1 cellular context compared by ENCODE assay signal in genomic region chr7:100719523-100720319, GRCh38.
TF ChIP-seq lines count a peak whose summit lies in the region.

No MANE protein-coding gene starts in this region.

TF ChIP-seq in HepG2, 621 proteins besides CTCF, POLR2A, EP300 and RAD21 (continued from another document and continues in another):
- TF ChIP-seq ZGPAT (CRISPR knock-in tag; IDR thresholded peaks at IDR 0.05): peak; percentile 38; the same call in 1 of the 2 replicates
- TF ChIP-seq, protein P1, sequence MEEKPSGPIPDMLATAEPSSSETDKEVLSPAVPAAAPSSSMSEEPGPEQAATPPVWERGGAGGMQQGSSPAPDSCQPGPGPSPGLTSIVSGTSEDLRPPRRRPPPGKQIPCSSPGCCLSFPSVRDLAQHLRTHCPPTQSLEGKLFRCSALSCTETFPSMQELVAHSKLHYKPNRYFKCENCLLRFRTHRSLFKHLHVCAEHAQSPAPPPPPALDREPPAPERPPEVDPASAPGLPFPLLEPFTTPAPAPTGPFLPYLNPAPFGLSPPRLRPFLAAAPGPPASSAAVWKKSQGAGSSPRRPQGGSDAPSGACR (CRISPR knock-in tag; IDR thresholded peaks at IDR 0.05): 0 out of 2 replicates have a peak, but pooled peaks have one; percentile 26
- TF ChIP-seq RBAK (CRISPR knock-in tag; IDR thresholded peaks at IDR 0.05): no peak
- TF ChIP-seq GZF1 (CRISPR knock-in tag; IDR thresholded peaks at IDR 0.05): no peak
- peak; percentile 80 for TF ChIP-seq KDM1A (CRISPR knock-in tag; IDR thresholded peaks at IDR 0.05)
- TF ChIP-seq HDAC1 (CRISPR knock-in tag; IDR thresholded peaks at IDR 0.05): peak; percentile 84
- peak; percentile 58; the same call in 1 of the 2 replicates for TF ChIP-seq FOXJ3 (CRISPR knock-in tag; IDR thresholded peaks at IDR 0.05; ENCODE audit: borderline replicate concordance)
- no peak for TF ChIP-seq GTF3A (CRISPR knock-in tag; conservative IDR thresholded peaks at IDR 0.05)
- TF ChIP-seq AKNA (CRISPR knock-in tag; IDR thresholded peaks at IDR 0.05; ENCODE audit: borderline replicate concordance): no peak
- peak; percentile 44; the same call in 1 of the 2 replicates for TF ChIP-seq NAIF1 (CRISPR knock-in tag; IDR thresholded peaks at IDR 0.05; ENCODE audit: borderline replicate concordance)
- TF ChIP-seq PHF5A (CRISPR knock-in tag; IDR thresholded peaks at IDR 0.05; ENCODE audit: low read depth, unreplicated experiment): no peak
- TF ChIP-seq SP2 (CRISPR knock-in tag; IDR thresholded peaks at IDR 0.05): no peak
- TF ChIP-seq CREM (IDR thresholded peaks at IDR 0.05): peak; percentile 46; the same call in 1 of the 2 replicates
- no peak for TF ChIP-seq CREM (CRISPR knock-in tag; IDR thresholded peaks at IDR 0.05)
- TF ChIP-seq, protein P2, sequence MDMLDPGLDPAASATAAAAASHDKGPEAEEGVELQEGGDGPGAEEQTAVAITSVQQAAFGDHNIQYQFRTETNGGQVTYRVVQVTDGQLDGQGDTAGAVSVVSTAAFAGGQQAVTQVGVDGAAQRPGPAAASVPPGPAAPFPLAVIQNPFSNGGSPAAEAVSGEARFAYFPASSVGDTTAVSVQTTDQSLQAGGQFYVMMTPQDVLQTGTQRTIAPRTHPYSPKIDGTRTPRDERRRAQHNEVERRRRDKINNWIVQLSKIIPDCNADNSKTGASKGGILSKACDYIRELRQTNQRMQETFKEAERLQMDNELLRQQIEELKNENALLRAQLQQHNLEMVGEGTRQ (IDR thresholded peaks at IDR 0.05; ENCODE audit: low read depth, low read length): no peak
- TF ChIP-seq, protein P2 (CRISPR knock-in tag; IDR thresholded peaks at IDR 0.05; ENCODE audit: borderline replicate concordance): no peak
- TF ChIP-seq HMG20A (CRISPR knock-in tag; IDR thresholded peaks at IDR 0.05; ENCODE audit: borderline replicate concordance): peak; percentile 17; the same call in 1 of the 2 replicates
- TF ChIP-seq SP5 (CRISPR knock-in tag; IDR thresholded peaks at IDR 0.05; ENCODE audit: borderline replicate concordance, low read depth): 0 out of 2 replicates have a peak, but pooled peaks have one; percentile 20
- no peak for TF ChIP-seq ZBTB44 (CRISPR knock-in tag; IDR thresholded peaks at IDR 0.05)
- TF ChIP-seq ZNF740 (CRISPR knock-in tag; IDR thresholded peaks at IDR 0.05): 0 out of 2 replicates have a peak, but pooled peaks have one; percentile 46
- no peak for TF ChIP-seq ATF1 (CRISPR knock-in tag; IDR thresholded peaks at IDR 0.05)
- TF ChIP-seq PAF1 (CRISPR knock-in tag; IDR thresholded peaks at IDR 0.05): no peak
- peak; percentile 64 for TF ChIP-seq HOXA3 (CRISPR knock-in tag; IDR thresholded peaks at IDR 0.05)
- TF ChIP-seq BCL6 (CRISPR knock-in tag; IDR thresholded peaks at IDR 0.05): peak; percentile 63; the same call in 1 of the 2 replicates
- 0 out of 2 replicates have a peak, but pooled peaks have one; percentile 40 for TF ChIP-seq ZBTB7A (CRISPR knock-in tag; IDR thresholded peaks at IDR 0.05)
- TF ChIP-seq PHF21A (CRISPR knock-in tag; IDR thresholded peaks at IDR 0.05): 0 out of 2 replicates have a peak, but pooled peaks have one; percentile 72
- TF ChIP-seq ESRRA (CRISPR knock-in tag; IDR thresholded peaks at IDR 0.05; ENCODE audit: low read depth): peak; percentile 89; the same call in 1 of the 2 replicates
- TF ChIP-seq ZNF816 (CRISPR knock-in tag; IDR thresholded peaks at IDR 0.05; ENCODE audit: borderline replicate concordance): no peak
- TF ChIP-seq, protein P3, sequence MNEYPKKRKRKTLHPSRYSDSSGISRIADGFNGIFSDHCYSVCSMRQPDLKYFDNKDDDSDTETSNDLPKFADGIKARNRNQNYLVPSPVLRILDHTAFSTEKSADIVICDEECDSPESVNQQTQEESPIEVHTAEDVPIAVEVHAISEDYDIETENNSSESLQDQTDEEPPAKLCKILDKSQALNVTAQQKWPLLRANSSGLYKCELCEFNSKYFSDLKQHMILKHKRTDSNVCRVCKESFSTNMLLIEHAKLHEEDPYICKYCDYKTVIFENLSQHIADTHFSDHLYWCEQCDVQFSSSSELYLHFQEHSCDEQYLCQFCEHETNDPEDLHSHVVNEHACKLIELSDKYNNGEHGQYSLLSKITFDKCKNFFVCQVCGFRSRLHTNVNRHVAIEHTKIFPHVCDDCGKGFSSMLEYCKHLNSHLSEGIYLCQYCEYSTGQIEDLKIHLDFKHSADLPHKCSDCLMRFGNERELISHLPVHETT (CRISPR knock-in tag; conservative IDR thresholded peaks at IDR 0.05): 0 out of 2 replicates have a peak, but pooled peaks have one; percentile 47
- TF ChIP-seq, protein P4, sequence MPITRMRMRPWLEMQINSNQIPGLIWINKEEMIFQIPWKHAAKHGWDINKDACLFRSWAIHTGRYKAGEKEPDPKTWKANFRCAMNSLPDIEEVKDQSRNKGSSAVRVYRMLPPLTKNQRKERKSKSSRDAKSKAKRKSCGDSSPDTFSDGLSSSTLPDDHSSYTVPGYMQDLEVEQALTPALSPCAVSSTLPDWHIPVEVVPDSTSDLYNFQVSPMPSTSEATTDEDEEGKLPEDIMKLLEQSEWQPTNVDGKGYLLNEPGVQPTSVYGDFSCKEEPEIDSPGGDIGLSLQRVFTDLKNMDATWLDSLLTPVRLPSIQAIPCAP (CRISPR knock-in tag; IDR thresholded peaks at IDR 0.05; ENCODE audit: low read depth): no peak
- TF ChIP-seq FOXP1 (IDR thresholded peaks at IDR 0.05): no peak
- peak; percentile 77 for TF ChIP-seq FOXP1 (CRISPR knock-in tag; IDR thresholded peaks at IDR 0.05)
- TF ChIP-seq KDM6A (CRISPR knock-in tag; IDR thresholded peaks at IDR 0.05; ENCODE audit: low read depth): peak; percentile 78
- no peak for TF ChIP-seq SP1 (IDR thresholded peaks at IDR 0.05)
- no peak for TF ChIP-seq SP1 (CRISPR knock-in tag; IDR thresholded peaks at IDR 0.05)
- no peak for TF ChIP-seq HES4 (CRISPR knock-in tag; IDR thresholded peaks at IDR 0.05; ENCODE audit: borderline replicate concordance)
- no peak for TF ChIP-seq ZNF510 (CRISPR knock-in tag; IDR thresholded peaks at IDR 0.05; ENCODE audit: low read depth)
- TF ChIP-seq HNF4A (CRISPR knock-in tag; IDR thresholded peaks at IDR 0.05): peak; percentile 90
- TF ChIP-seq SOX6 (IDR thresholded peaks at IDR 0.05): no peak
- TF ChIP-seq SOX6 (CRISPR knock-in tag; IDR thresholded peaks at IDR 0.05): peak; percentile 80
- no peak for TF ChIP-seq MIER3 (CRISPR knock-in tag; IDR thresholded peaks at IDR 0.05; ENCODE audit: borderline replicate concordance)
- no peak for TF ChIP-seq HOXA7 (CRISPR knock-in tag; IDR thresholded peaks at IDR 0.05)
- TF ChIP-seq ZNF607 (CRISPR knock-in tag; IDR thresholded peaks at IDR 0.05; ENCODE audit: borderline replicate concordance): peak; percentile 55; the same call in 1 of the 2 replicates
- TF ChIP-seq ZNF792 (CRISPR knock-in tag; IDR thresholded peaks at IDR 0.05): 0 out of 2 replicates have a peak, but pooled peaks have one; percentile 23
- no peak for TF ChIP-seq FOXM1 (CRISPR knock-in tag; IDR thresholded peaks at IDR 0.05)
- TF ChIP-seq SKI (IDR thresholded peaks at IDR 0.05; ENCODE audit: partially characterized antibody): peak; percentile 36
- no peak for TF ChIP-seq ELF1 (CRISPR knock-in tag; IDR thresholded peaks at IDR 0.05)
- TF ChIP-seq, protein P5, sequence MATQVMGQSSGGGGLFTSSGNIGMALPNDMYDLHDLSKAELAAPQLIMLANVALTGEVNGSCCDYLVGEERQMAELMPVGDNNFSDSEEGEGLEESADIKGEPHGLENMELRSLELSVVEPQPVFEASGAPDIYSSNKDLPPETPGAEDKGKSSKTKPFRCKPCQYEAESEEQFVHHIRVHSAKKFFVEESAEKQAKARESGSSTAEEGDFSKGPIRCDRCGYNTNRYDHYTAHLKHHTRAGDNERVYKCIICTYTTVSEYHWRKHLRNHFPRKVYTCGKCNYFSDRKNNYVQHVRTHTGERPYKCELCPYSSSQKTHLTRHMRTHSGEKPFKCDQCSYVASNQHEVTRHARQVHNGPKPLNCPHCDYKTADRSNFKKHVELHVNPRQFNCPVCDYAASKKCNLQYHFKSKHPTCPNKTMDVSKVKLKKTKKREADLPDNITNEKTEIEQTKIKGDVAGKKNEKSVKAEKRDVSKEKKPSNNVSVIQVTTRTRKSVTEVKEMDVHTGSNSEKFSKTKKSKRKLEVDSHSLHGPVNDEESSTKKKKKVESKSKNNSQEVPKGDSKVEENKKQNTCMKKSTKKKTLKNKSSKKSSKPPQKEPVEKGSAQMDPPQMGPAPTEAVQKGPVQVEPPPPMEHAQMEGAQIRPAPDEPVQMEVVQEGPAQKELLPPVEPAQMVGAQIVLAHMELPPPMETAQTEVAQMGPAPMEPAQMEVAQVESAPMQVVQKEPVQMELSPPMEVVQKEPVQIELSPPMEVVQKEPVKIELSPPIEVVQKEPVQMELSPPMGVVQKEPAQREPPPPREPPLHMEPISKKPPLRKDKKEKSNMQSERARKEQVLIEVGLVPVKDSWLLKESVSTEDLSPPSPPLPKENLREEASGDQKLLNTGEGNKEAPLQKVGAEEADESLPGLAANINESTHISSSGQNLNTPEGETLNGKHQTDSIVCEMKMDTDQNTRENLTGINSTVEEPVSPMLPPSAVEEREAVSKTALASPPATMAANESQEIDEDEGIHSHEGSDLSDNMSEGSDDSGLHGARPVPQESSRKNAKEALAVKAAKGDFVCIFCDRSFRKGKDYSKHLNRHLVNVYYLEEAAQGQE (IDR thresholded peaks at IDR 0.05; ENCODE audit: borderline replicate concordance in 1 of 2, low read depth in 1 of 2, low read length in 2 of 2): 0 out of 4 replicates have a peak, but pooled peaks of 1 of the 2 experiments have one; percentile 25
- no peak; the same call in 1 of the 2 replicates for TF ChIP-seq PHF8 (CRISPR knock-in tag; IDR thresholded peaks at IDR 0.05)
- no peak for TF ChIP-seq KAT2B (IDR thresholded peaks at IDR 0.05; ENCODE audit: borderline replicate concordance, low read depth, low read length)
- no peak for TF ChIP-seq ZNF543 (CRISPR knock-in tag; IDR thresholded peaks at IDR 0.05)
- no peak for TF ChIP-seq KLF15 (CRISPR knock-in tag; IDR thresholded peaks at IDR 0.05; ENCODE audit: borderline replicate concordance)
